9 cellular contexts compared by ENCODE assay signal in genomic region chr15:72404356-72404755, GRCh38. TPM values are rescaled to one million over a fixed set of nuclear protein-coding genes. Genes with fewer than 3 reads are reported as not detected.
"Had no signal": no experiment of that assay in that cellular context is flagged by ENCODE, and none has a peak within 500 bp of the region (broad histone marks: within the 10 kb centered on the region; RNA-seq: fewer than 3 reads in every experiment).

No MANE protein-coding gene starts in this region.

- H3K27ac Mint-ChIP-seq: GM23338, H9, IgD-negative memory B cell had no signal

- H3K4me3 Mint-ChIP-seq: GM23338, H9, IgD-negative memory B cell had no signal

- H3K4me3 ChIP-seq: GM23338 had no signal

- H3K4me2 ChIP-seq: GM23338 had no signal

- H3K4me1 Mint-ChIP-seq: GM23338, H9, IgD-negative memory B cell had no signal

- ATAC-seq: GM23338 had no signal

- H2AFZ ChIP-seq: GM23338 had no signal

- FAIRE-seq: H1, H54, HTR-8/SVneo had no signal

- DNase-seq: H9, HCEC 1CT, KG1 had no signal

- H3K9me3 Mint-ChIP-seq: GM23338, H9, IgD-negative memory B cell had no signal

RNA-seq across cellular contexts. Expression of gene TMEM202, which starts 6.3 kb away (rescaled TPM):
- total RNA-seq: GM23338, H1, H9, HT-29 had no signal
- polyA plus RNA-seq: GM23338, H1, IgD-negative memory B cell had no signal
